In the genomic region with DNA sequence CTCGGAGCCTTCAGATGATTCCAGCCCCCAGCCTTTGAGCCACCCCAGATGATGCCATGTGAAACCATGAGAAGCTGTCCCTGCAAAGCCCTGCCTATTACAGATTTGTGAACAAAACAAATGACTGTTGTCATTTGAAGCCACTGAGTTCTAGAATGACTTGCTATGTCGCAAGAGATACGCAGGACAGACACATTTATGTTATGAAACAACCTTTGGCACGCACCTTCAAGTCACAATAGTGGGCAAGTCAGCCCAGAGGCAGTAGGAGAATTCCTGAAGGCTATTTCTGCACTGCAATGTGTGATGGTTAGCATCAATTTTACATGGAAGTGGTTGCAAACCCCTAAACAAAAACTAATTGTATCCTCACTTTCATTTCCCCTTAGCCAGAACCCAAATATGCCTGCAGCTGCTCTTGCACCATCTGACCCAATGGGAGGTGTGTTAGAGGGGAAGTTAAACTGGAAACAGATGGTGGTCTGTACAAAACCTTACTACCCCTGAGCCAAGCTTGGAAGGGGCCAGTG, we compare ENCODE assay signal across 15 cellular contexts.
DNase-seq lines count a peak whose midpoint lies in the region; ATAC-seq and TF ChIP-seq lines count a peak whose summit lies in the region.
"Had no signal": no experiment of that assay in that cellular context is flagged by ENCODE, and none has a peak within 500 bp of the region (broad histone marks: within the 10 kb centered on the region; RNA-seq: fewer than 3 reads in every experiment).

No MANE protein-coding gene starts in this region.

- no peak overlapping the region for H3K27ac ChIP-seq in OCI-LY7 (ENCODE audit: low read depth, low read length, poor library complexity, severe bottlenecking)
- H3K27ac ChIP-seq in gastrocnemius medialis: peak overlapping the region in 1 of 4 donors; percentile 46
- H3K27ac ChIP-seq: heart left ventricle had no signal

- H3K4me2 ChIP-seq in OCI-LY7 (ENCODE audit: low read length): peak overlapping the region; percentile 17

- H4K20me1 ChIP-seq in OCI-LY7 (ENCODE audit: insufficient read depth, low read length): no peaks in the 10 kb centered on the region

- H3K27me3 ChIP-seq in gastrocnemius medialis: no peaks in the 10 kb centered on the region

- H3K9me3 ChIP-seq in OCI-LY7 (ENCODE audit: low read length) (no peaks in the 10 kb centered on the region), gastrocnemius medialis (peaks cover 0 to 11% (median 0%) of the 10 kb centered on the region in 3 donors)

- no peak for TF ChIP-seq POLR2A in gastrocnemius medialis (IDR thresholded peaks at IDR 0.05)

- no peaks in the 10 kb centered on the region for H3K36me3 ChIP-seq in OCI-LY7 (ENCODE audit: insufficient read depth, low read length)
- H3K36me3 ChIP-seq in gastrocnemius medialis: no peaks in the 10 kb centered on the region
- H3K36me3 ChIP-seq: heart left ventricle had no signal

- no peaks in the 10 kb centered on the region for H3K9me2 ChIP-seq in OCI-LY7 (ENCODE audit: insufficient read depth, low read length)

- no peak overlapping the region for H2AFZ ChIP-seq in OCI-LY7 (ENCODE audit: low read length)

- DNase-seq in OCI-LY7 (ENCODE audit: low spot score) (peak; percentile 40), gastrocnemius medialis (peak; percentile 7 to 30), LoVo (ENCODE audit: low spot score) (no peak), COR-L47 (lab: John Stamatoyannopoulos, UW) (no peak)
- DNase-seq: activated CD4-positive, alpha-beta T cell treated with anti-CD3 and anti-CD28 coated beads for 1 hour; activated naive CD8-positive, alpha-beta T cell treated with anti-CD3 and anti-CD28 coated beads, Interleukin-2, amount 10 ng/mL, durations not matched to agents 7 days and 5 days; CD4-positive, CD25-positive, alpha-beta regulatory T cell; heart left ventricle; NCI-H2029; stimulated activated naive CD8-positive, alpha-beta T cell treated with anti-CD3 and anti-CD28 coated beads, Interleukin-15, Interleukin-2, amounts not matched to agents 100 U/mL and 50 U/mL, for 24 hours; SW 1271 had no signal

- ATAC-seq in GM18511 (IDR thresholded peaks at IDR 0.05; ENCODE audit: unreplicated experiment): peak; percentile 58
- ATAC-seq in HG03280 (IDR thresholded peaks at IDR 0.05; ENCODE audit: unreplicated experiment): peak; percentile 57
- peak; percentile 88 to 91 for ATAC-seq in gastrocnemius medialis
- no peak for ATAC-seq in GM19397 (IDR thresholded peaks at IDR 0.05; ENCODE audit: unreplicated experiment)
- ATAC-seq: heart left ventricle; K562; stimulated activated naive CD8-positive, alpha-beta T cell treated with anti-CD3 and anti-CD28 coated beads, Interleukin-15, Interleukin-2, amounts not matched to agents 100 U/mL and 50 U/mL, for 24 hours had no signal

- no peaks in the 10 kb centered on the region for H3K79me2 ChIP-seq in OCI-LY7 (ENCODE audit: insufficient read depth, low read depth, low read length)

- H3K4me3 ChIP-seq in OCI-LY7 (ENCODE audit: low read depth, low read length, poor library complexity, severe bottlenecking): no peak overlapping the region
- no peak overlapping the region for H3K4me3 ChIP-seq in gastrocnemius medialis
- H3K4me3 ChIP-seq: heart left ventricle, K562 had no signal

- POLR2A ChIA-PET in OCI-LY7 (lab: Charles Lee): no interaction called here

- intact Hi-C loops in OCI-LY7 (cut with micrococcal nuclease; ENCODE audit: unreplicated experiment) (no loop called here), gastrocnemius medialis (cut with DNase I; ENCODE audit: low total_unique reads) (no loop called here)

- peaks cover 10% of the 10 kb centered on the region for H3K4me1 ChIP-seq in OCI-LY7 (ENCODE audit: insufficient read depth, low read length, poor library complexity, severe bottlenecking)
- peaks cover 4% of the 10 kb centered on the region in 2 donors for H3K4me1 ChIP-seq in gastrocnemius medialis
- H3K4me1 ChIP-seq: heart left ventricle had no signal

- TF ChIP-seq CTCF in OCI-LY7 (conservative IDR thresholded peaks at IDR 0.05; ENCODE audit: low read length) (no peak), gastrocnemius medialis (IDR thresholded peaks at IDR 0.05 in 4 of 5, conservative IDR thresholded peaks at IDR 0.05 in 1 of 5) (no peak)

- in situ Hi-C loops in gastrocnemius medialis (cut with MboI; ENCODE audit: low sequenced_read_pairs in 4 of 4): no loop called here

- CTCF ChIA-PET in OCI-LY7 (lab: Charles Lee; ENCODE audit: unreplicated experiment): no interaction called here

- no TSS peak for BruUV-seq in OCI-LY7 (replicated peaks; lab: Mats Ljungman, UMichigan)

Comparison
In these comparisons a context has a peak if more than half of its experiments do, and no peak if none do; other contexts are left out.
1. DNase-seq: peak in OCI-LY7 (single experiment) and gastrocnemius medialis (2 of 2); none in LoVo (single experiment) and COR-L47 (single experiment).